Comparison of ENCODE assay signal across 14 cellular contexts in the genomic region with DNA sequence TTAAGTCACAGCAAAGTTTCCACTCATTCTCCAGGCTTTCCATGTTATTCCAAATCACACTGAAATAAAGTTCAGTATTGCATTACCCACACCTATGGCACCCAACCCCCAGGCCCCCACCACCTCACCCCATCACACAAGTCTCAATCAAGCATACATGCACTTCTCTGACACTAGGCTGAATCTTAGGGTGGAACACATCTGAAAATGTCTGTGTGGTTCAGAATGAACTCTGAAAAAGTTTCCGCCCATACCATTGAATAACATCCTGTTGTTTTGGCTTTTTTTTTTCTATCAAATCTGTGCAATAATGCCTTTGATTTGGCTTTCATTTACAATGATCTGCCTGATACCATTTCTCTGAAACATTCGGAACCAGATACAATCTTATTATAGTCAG. TPM values are rescaled to one million over a fixed set of nuclear protein-coding genes. Genes with fewer than 3 reads are reported as not detected.
DNase-seq lines count a peak whose midpoint lies in the region; ATAC-seq and TF ChIP-seq lines count a peak whose summit lies in the region.
"Had no signal": no experiment of that assay in that cellular context is flagged by ENCODE, and none has a peak within 500 bp of the region (broad histone marks: within the 10 kb centered on the region; RNA-seq: fewer than 3 reads in every experiment).

No MANE protein-coding gene starts in this region.

- no peaks in the 10 kb centered on the region for H3K9me3 ChIP-seq in effector memory CD4-positive, alpha-beta T cell (ENCODE audit: control insufficient read depth, low read length)
- no peaks in the 10 kb centered on the region for H3K9me3 ChIP-seq in esophagus squamous epithelium
- H3K9me3 ChIP-seq: body of pancreas had no signal

- no peak overlapping the region for H3K27ac Mint-ChIP-seq in glutamatergic neuron (ENCODE audit: unreplicated experiment)

- peak overlapping the region; percentile 6 for H3K4me3 ChIP-seq in effector memory CD4-positive, alpha-beta T cell (ENCODE audit: insufficient read depth, low read depth, low read length, poor library complexity, severe bottlenecking)
- H3K4me3 ChIP-seq in esophagus squamous epithelium, result no peak overlapping the region
- H3K4me3 ChIP-seq: body of pancreas had no signal

- peaks cover 85% of the 10 kb centered on the region for H3K4me1 ChIP-seq in effector memory CD4-positive, alpha-beta T cell (ENCODE audit: control insufficient read depth, insufficient read depth, low read length, poor library complexity, severe bottlenecking)
- peaks cover 7 to 68% (median 13%) of the 10 kb centered on the region in 3 donors for H3K4me1 ChIP-seq in esophagus squamous epithelium
- H3K4me1 ChIP-seq: body of pancreas had no signal

- peaks cover 8% of the 10 kb centered on the region for H3K27me3 Mint-ChIP-seq in glutamatergic neuron (ENCODE audit: unreplicated experiment)

- DNase-seq in stimulated activated CD4-positive, alpha-beta T cell treated with anti-CD3 and anti-CD28 coated beads, Interleukin-1b, Interleukin-23, amount 100 ng/mL, for 48 hours, result peak; percentile 40
- no peak for DNase-seq in stimulated activated CD4-positive, alpha-beta T cell treated with anti-CD3 and anti-CD28 coated beads, Interleukin-2, amount 100 ng/mL, for 48 hours
- DNase-seq in activated T-cell treated with anti-CD3 and anti-CD28 coated beads, Interleukin-2, amount 50 U/mL, for 1 hour, result peak; percentile 55
- DNase-seq in effector memory CD4-positive, alpha-beta T cell, result peak in 1 of 3 donors; percentile 32
- no peak for DNase-seq in A172 (ENCODE audit: low spot score)
- no peak for DNase-seq in esophagus squamous epithelium (lab: John Stamatoyannopoulos, UW)
- DNase-seq in glutamatergic neuron, result no peak
- DNase-seq: body of pancreas; effector CD8-positive, alpha-beta T cell; foreskin melanocyte; NCI-H1417; NCI-H446 treated with DMSO at 0.1 percent for 48 hours had no signal

- H3K27ac ChIP-seq in effector memory CD4-positive, alpha-beta T cell (ENCODE audit: insufficient read depth, low read length, poor library complexity, severe bottlenecking), result peak overlapping the region; percentile 91
- H3K27ac ChIP-seq in esophagus squamous epithelium, result peak overlapping the region in 1 of 4 donors; percentile 13
- H3K27ac ChIP-seq: body of pancreas, KMS-11 had no signal

- H3K36me3 Mint-ChIP-seq in glutamatergic neuron (ENCODE audit: unreplicated experiment), result peaks cover 3% of the 10 kb centered on the region

- intact Hi-C loops in esophagus squamous epithelium (cut with DNase I), result no loop called here

- no peaks in the 10 kb centered on the region for H3K36me3 ChIP-seq in effector memory CD4-positive, alpha-beta T cell (ENCODE audit: control insufficient read depth, insufficient read depth, low read length)
- H3K36me3 ChIP-seq in esophagus squamous epithelium, result no peaks in the 10 kb centered on the region

- no peaks in the 10 kb centered on the region for H3K27me3 ChIP-seq in effector memory CD4-positive, alpha-beta T cell (replicated peaks; ENCODE audit: control insufficient read depth, insufficient read depth, low read length, poor library complexity, severe bottlenecking)
- no peaks in the 10 kb centered on the region for H3K27me3 ChIP-seq in esophagus squamous epithelium
- H3K27me3 ChIP-seq: body of pancreas had no signal

- WGBS in esophagus squamous epithelium, 2 donors, result 72 to 73% methylated on average over 2 of the region's 2 CpGs

- peaks cover 3% of the 10 kb centered on the region for H3K9me3 Mint-ChIP-seq in glutamatergic neuron (ENCODE audit: unreplicated experiment)

- TF ChIP-seq CTCF in esophagus squamous epithelium (IDR thresholded peaks at IDR 0.05) (no peak), glutamatergic neuron (IDR thresholded peaks at IDR 0.05; ENCODE audit: partially characterized antibody, unreplicated experiment) (no peak)

- ATAC-seq in HG03108 (IDR thresholded peaks at IDR 0.05; ENCODE audit: unreplicated experiment), result no peak
- ATAC-seq: body of pancreas had no signal

- H3K4me3 Mint-ChIP-seq in glutamatergic neuron (ENCODE audit: unreplicated experiment), result no peak overlapping the region

- peaks cover 34% of the 10 kb centered on the region for H3K4me1 Mint-ChIP-seq in glutamatergic neuron (ENCODE audit: low read depth, unreplicated experiment)

- TF ChIP-seq POLR2A in esophagus squamous epithelium (IDR thresholded peaks at IDR 0.05), result no peak

RNA-seq across cellular contexts. Expression of a gene that starts 25.8 kb away (rescaled TPM):
- 2.0 and 3.0 TPM in 2 replicates for total RNA-seq in A172 (2014; rRNA removed; shearing (Covaris generic))
- total RNA-seq in esophagus squamous epithelium (1 to 10 TPM; 1.4 to 5.0 (median 3.2) TPM), glutamatergic neuron (ENCODE audit: unreplicated experiment) (2.6 TPM)

Comparison
In these comparisons a context has a peak if more than half of its experiments do, and no peak if none do; other contexts are left out.
1. DNase-seq: peak in stimulated activated CD4-positive, alpha-beta T cell treated with anti-CD3 and anti-CD28 coated beads, Interleukin-1b, Interleukin-23, amount 100 ng/mL, for 48 hours (single experiment) and activated T-cell treated with anti-CD3 and anti-CD28 coated beads, Interleukin-2, amount 50 U/mL, for 1 hour (single experiment); none in stimulated activated CD4-positive, alpha-beta T cell treated with anti-CD3 and anti-CD28 coated beads, Interleukin-2, amount 100 ng/mL, for 48 hours (0 of 2), A172 (single experiment), esophagus squamous epithelium (single experiment) and glutamatergic neuron (single experiment).